In the genomic region with DNA sequence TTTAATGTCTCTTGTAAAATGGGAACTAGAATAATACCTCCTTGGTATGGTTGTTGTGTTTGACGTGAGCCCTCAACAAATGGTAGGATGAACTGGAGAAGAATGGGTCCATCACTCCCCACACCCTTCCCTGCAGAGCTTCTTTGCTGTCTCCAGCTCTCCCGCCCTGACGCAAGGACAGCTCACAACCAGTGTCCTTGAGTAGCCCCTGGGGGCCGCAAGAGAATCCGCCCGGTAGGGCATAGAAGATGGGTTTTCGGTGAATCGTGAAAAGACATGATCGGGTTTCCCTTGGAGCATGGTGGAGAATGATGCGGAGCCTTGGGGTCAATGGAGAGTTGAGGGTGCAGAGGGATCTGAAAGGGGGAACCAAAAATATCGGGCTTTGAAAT, we compare ENCODE assay signal across 23 cellular contexts. TPM values are rescaled to one million over a fixed set of nuclear protein-coding genes. Genes with fewer than 3 reads are reported as not detected.
A peak's percentile ranks its signal among the peaks of the same experiment; 100 is the strongest.
DNase-seq lines count a peak whose midpoint lies in the region; ATAC-seq, FAIRE-seq and TF ChIP-seq lines count a peak whose summit lies in the region.
"Had no signal": no experiment of that assay in that cellular context is flagged by ENCODE, and none has a peak within 500 bp of the region (broad histone marks: within the 10 kb centered on the region; RNA-seq: fewer than 3 reads in every experiment).

No MANE protein-coding gene starts in this region.

- no peaks in the 10 kb centered on the region for H3K9me1 ChIP-seq in endothelial cell of umbilical vein (replicated peaks; ENCODE audit: control insufficient read depth, extremely low read depth, insufficient read depth, low read length)

- no peak for TF ChIP-seq POLR2A in endothelial cell of umbilical vein (IDR thresholded peaks at IDR 0.05; ENCODE audit: low read depth, low read length)

- H3K9me3 ChIP-seq in endothelial cell of umbilical vein (replicated peaks; ENCODE audit: control insufficient read depth, insufficient read depth, low read length) (no peaks in the 10 kb centered on the region), neuronal stem cell (replicated peaks in 1 of 2; ENCODE audit: control insufficient read depth in 2 of 2, insufficient read depth in 1 of 2, low read depth in 1 of 2, low read length in 2 of 2) (peaks cover 2 to 5% of the 10 kb centered on the region in 2 donors)
- H3K9me3 ChIP-seq: Peyer's patch, spleen, transverse colon had no signal

- no peak overlapping the region for H4K91ac ChIP-seq in neuronal stem cell (ENCODE audit: low read depth, low read length, poor library complexity)

- WGBS in neuronal stem cell (ENCODE audit: extremely low coverage in 2 of 2, insufficient read length in 2 of 2, insufficient replicate concordance in 1 of 2), 2 donors = no CpG with 5 or more reads among the region's 11 CpGs

- H4K8ac ChIP-seq in neuronal stem cell (ENCODE audit: low read depth, low read length) = no peak overlapping the region

- no peak for FAIRE-seq in endothelial cell of umbilical vein (lab: Jason Lieb, UNC)
- FAIRE-seq: GM18507 had no signal

- H3K4ac ChIP-seq in neuronal stem cell (ENCODE audit: low read length) = no peak overlapping the region

- H3K18ac ChIP-seq in neuronal stem cell (ENCODE audit: low read length) = no peak overlapping the region

- no peaks in the 10 kb centered on the region for H3K79me2 ChIP-seq in endothelial cell of umbilical vein (ENCODE audit: control insufficient read depth, insufficient read depth, low read length)

- no peak for TF ChIP-seq CTCF in endothelial cell of umbilical vein (IDR thresholded peaks at IDR 0.05; ENCODE audit: extremely low read depth in 1 of 2, insufficient read depth in 1 of 2, low read depth in 1 of 2, low read length in 2 of 2)

- dilution Hi-C loops in endothelial cell of umbilical vein (cut with MboI; ENCODE audit: extremely low pct_ligation_motif_present, low sequenced_read_pairs) = no loop called here

- H3K27ac ChIP-seq in endothelial cell of umbilical vein (ENCODE audit: insufficient read depth, low read depth, low read length) = no peak overlapping the region
- no peak overlapping the region for H3K27ac ChIP-seq in neuronal stem cell (replicated peaks; ENCODE audit: low read length)
- H3K27ac ChIP-seq: 22Rv1, KMS-11, Peyer's patch, spleen, transverse colon had no signal

- peak; percentile 43 for DNase-seq in NCI-H748 (lab: John Stamatoyannopoulos, UW; ENCODE audit: unreplicated experiment)
- no peak for DNase-seq in NCI-H748 treated with DMSO at 0.1 percent for 48 hours (lab: John Stamatoyannopoulos, UW)
- DNase-seq in H7 = peak; percentile 72
- DNase-seq in endothelial cell of umbilical vein (ENCODE audit: low read depth, low spot score) = no peak
- no peak for DNase-seq in neuronal stem cell (ENCODE audit: low spot score)
- DNase-seq in MV-4-11 (lab: John Stamatoyannopoulos, UW) = no peak
- DNase-seq in Right ventricle myocardium superior = no peak
- no peak for DNase-seq in activated CD4-positive, CD25-positive, alpha-beta regulatory T cell treated with anti-CD3 and anti-CD28 coated beads, Interleukin-2, amount 50 U/mL, for 72 hours
- DNase-seq: activated CD4-positive, alpha-beta memory T cell treated with anti-CD3 and anti-CD28 coated beads, Interleukin-2, amount 10 ng/mL, durations not matched to agents 7 days and 5 days; amygdala; CD8-positive, alpha-beta T cell; cerebellar nuclear complex; DND-41; effector memory CD8-positive, alpha-beta T cell; hippocampal formation; left cardiac atrium; spleen had no signal

- H4K20me1 ChIP-seq in endothelial cell of umbilical vein (replicated peaks; ENCODE audit: control insufficient read depth, extremely low read depth, insufficient read depth, low read length) = no peaks in the 10 kb centered on the region

- ATAC-seq in Right ventricle myocardium superior (ENCODE audit: poor library complexity) = no peak
- ATAC-seq: CD8-positive, alpha-beta T cell; effector memory CD8-positive, alpha-beta T cell; left cardiac atrium had no signal

- no peak overlapping the region for H2AFZ ChIP-seq in endothelial cell of umbilical vein (ENCODE audit: low read depth, low read length)
- peak overlapping the region; percentile 90 for H2AFZ ChIP-seq in neuronal stem cell (ENCODE audit: low read length)

- H2BK15ac ChIP-seq in neuronal stem cell (ENCODE audit: low read length) = no peak overlapping the region

- H2BK120ac ChIP-seq in neuronal stem cell (ENCODE audit: low read depth, low read length) = no peak overlapping the region

- H3K4me2 ChIP-seq in endothelial cell of umbilical vein (ENCODE audit: insufficient read depth, low read length) = no peak overlapping the region
- H3K4me2 ChIP-seq in neuronal stem cell (ENCODE audit: insufficient read depth, low read length, poor library complexity, severe bottlenecking) = no peak overlapping the region

- POLR2A ChIA-PET in endothelial cell of umbilical vein (lab: Charles Lee) = no interaction called here

- H3K4me3 ChIP-seq in H7 (ENCODE audit: insufficient read depth, low read depth, low read length) (no peak overlapping the region), endothelial cell of umbilical vein (replicated peaks in 1 of 3; ENCODE audit: insufficient read depth in 1 of 3, low read depth in 1 of 3, low read length in 3 of 3) (no peak overlapping the region), neuronal stem cell (ENCODE audit: low read length in 2 of 2) (no peak overlapping the region)
- H3K4me3 ChIP-seq: Peyer's patch had no signal

- no peaks in the 10 kb centered on the region for H3K79me1 ChIP-seq in neuronal stem cell (ENCODE audit: low read depth, low read length)

- H3K27me3 ChIP-seq in H7 (ENCODE audit: control insufficient read depth, insufficient read depth, low read length) (peaks cover 100% of the 10 kb centered on the region), endothelial cell of umbilical vein (ENCODE audit: control insufficient read depth in 2 of 2, insufficient read depth in 2 of 2, low read length in 2 of 2) (peaks cover 83 to 100% of the 10 kb centered on the region in 2 experiments), neuronal stem cell (ENCODE audit: control insufficient read depth in 3 of 3, insufficient read depth in 3 of 3, low read depth in 1 of 3, low read length in 3 of 3) (peaks cover 57 to 100% (median 94%) of the 10 kb centered on the region in 3 experiments)

- H3K23ac ChIP-seq in neuronal stem cell (ENCODE audit: low read depth, low read length, poor library complexity) = no peak overlapping the region

- no peak overlapping the region for H2BK12ac ChIP-seq in neuronal stem cell (ENCODE audit: low read length)

- H3K4me1 ChIP-seq in endothelial cell of umbilical vein (ENCODE audit: control insufficient read depth, extremely low read depth, insufficient read depth, low read length) = no peaks in the 10 kb centered on the region
- H3K4me1 ChIP-seq in neuronal stem cell (ENCODE audit: control insufficient read depth in 2 of 2, insufficient read depth in 1 of 2, low read depth in 1 of 2, low read length in 2 of 2) = peaks cover 0 to 7% of the 10 kb centered on the region in 2 donors

- no peak overlapping the region for H2AK5ac ChIP-seq in neuronal stem cell (ENCODE audit: low read depth, low read length)

- no TSS peak for BruUV-seq in endothelial cell of umbilical vein (replicated peaks; lab: Mats Ljungman, UMichigan)

- no peak overlapping the region for H2BK5ac ChIP-seq in neuronal stem cell (ENCODE audit: low read length)

- no peak overlapping the region for H3K9ac ChIP-seq in endothelial cell of umbilical vein (replicated peaks; ENCODE audit: extremely low read depth, insufficient read depth, low read length)
- H3K9ac ChIP-seq in neuronal stem cell (ENCODE audit: low read depth, low read length, poor library complexity) = no peak overlapping the region
- H3K9ac ChIP-seq: KMS-11 had no signal

- H3K36me3 ChIP-seq in H7 (replicated peaks; ENCODE audit: control insufficient read depth, insufficient read depth, low read length) (no peaks in the 10 kb centered on the region), endothelial cell of umbilical vein (ENCODE audit: control insufficient read depth in 2 of 2, extremely low read depth in 1 of 2, insufficient read depth in 2 of 2, low read length in 2 of 2) (no peaks in the 10 kb centered on the region), neuronal stem cell (replicated peaks in 1 of 2; ENCODE audit: control insufficient read depth in 2 of 2, insufficient read depth in 2 of 2, low read length in 2 of 2) (no peaks in the 10 kb centered on the region)
- H3K36me3 ChIP-seq: Peyer's patch, spleen, transverse colon had no signal

- CTCF ChIA-PET in endothelial cell of umbilical vein (lab: Charles Lee) = interaction anchor here (1.1 to 1.5 kb wide), 2 partner anchors 286 to 462 kb away, joined by 3 to 5 read pairs; no protein-coding TSS in a partner anchor

- intact Hi-C loops in endothelial cell of umbilical vein (cut with micrococcal nuclease) (loop anchor here (5.0 kb wide), 1 partner anchor 133 kb away; a partner anchor contains a TSS), Right ventricle myocardium superior (cut with DNase I) (no loop called here)

- H3K14ac ChIP-seq in neuronal stem cell (ENCODE audit: low read length) = no peak overlapping the region

TF ChIP-seq in endothelial cell of umbilical vein, 7 proteins besides CTCF, POLR2A, EP300 and RAD21:
- TF ChIP-seq GATA2 (IDR thresholded peaks at IDR 0.05; ENCODE audit: insufficient read depth, insufficient read length, low read depth, low read length) (no peak), JUN (IDR thresholded peaks at IDR 0.05; ENCODE audit: borderline replicate concordance, insufficient read depth, insufficient read length, low read depth) (no peak), EZH2 (IDR thresholded peaks at IDR 0.05; ENCODE audit: borderline replicate concordance, low read depth, low read length, severe bottlenecking) (peak; percentile 19), POLR2AphosphoS5 (IDR thresholded peaks at IDR 0.05; ENCODE audit: insufficient read depth, low read depth, low read length) (no peak)
- TF ChIP-seq, protein P1, sequence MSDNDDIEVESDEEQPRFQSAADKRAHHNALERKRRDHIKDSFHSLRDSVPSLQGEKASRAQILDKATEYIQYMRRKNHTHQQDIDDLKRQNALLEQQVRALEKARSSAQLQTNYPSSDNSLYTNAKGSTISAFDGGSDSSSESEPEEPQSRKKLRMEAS (IDR thresholded peaks at IDR 0.05; ENCODE audit: insufficient read depth, insufficient read length) = no peak
TF ChIP-seq in endothelial cell of umbilical vein: peak in this region for 1.

RNA-seq across cellular contexts. Expression of a gene that starts 6.1 kb away (rescaled TPM):
- 0.04 TPM in 1 of 2 replicates, not detected in the other for total RNA-seq in H7 (2014; rRNA removed; shearing (Covaris generic))
- total RNA-seq in endothelial cell of umbilical vein (0.44 and 4.8 TPM in 2 replicates), Right ventricle myocardium superior (not detected)
- 0.37 and 0.48 TPM in 2 replicates for polyA plus RNA-seq in endothelial cell of umbilical vein
- polyA plus RNA-seq in endothelial cell of umbilical vein (2011; cell fraction: cytosol; rRNA removed) = 0.11 and 0.14 TPM in 2 replicates
- polyA plus RNA-seq in endothelial cell of umbilical vein (2011; cell fraction: nucleus; rRNA removed) = 0.20 and 0.30 TPM in 2 replicates
- 0.17 and 0.27 TPM in 2 replicates for polyA plus RNA-seq in endothelial cell of umbilical vein (2012)
- 0.10 and 0.30 TPM in 2 replicates for polyA minus RNA-seq in endothelial cell of umbilical vein
- 1.2 TPM for polyA minus RNA-seq in endothelial cell of umbilical vein (2011; cell fraction: cytosol; rRNA and poly(A)+ RNA removed)
- polyA minus RNA-seq in endothelial cell of umbilical vein (2011; cell fraction: nucleus; rRNA and poly(A)+ RNA removed) = 0.19 and 0.43 TPM in 2 replicates
- not detected for polyA plus RNA-seq in neuronal stem cell (2013, experiment 1 of 2)
- 0.03 TPM for polyA plus RNA-seq in neuronal stem cell (2013, experiment 2 of 2)
- total RNA-seq: activated CD4-positive, alpha-beta memory T cell treated with anti-CD3 and anti-CD28 coated beads, Interleukin-2, amount 10 ng/mL, durations not matched to agents 7 days and 5 days; activated T-helper 2 cell treated with anti-CD3 and anti-CD28 coated beads, Interferon-gamma antibody, Interleukin-2, Interleukin-4, amounts not matched to agents 10 μg/mL and 5 μg/mL and 100 μg/mL, durations not matched to agents 14 hours and 24 hours and 36 hours; CD8-positive, alpha-beta T cell; left cardiac atrium; Peyer's patch had no signal

Comparison
In these comparisons a context has a peak if more than half of its experiments do, and no peak if none do; other contexts are left out.
1. DNase-seq: peak in NCI-H748 (single experiment) and H7 (single experiment); none in NCI-H748 treated with DMSO at 0.1 percent for 48 hours (single experiment), endothelial cell of umbilical vein (single experiment), neuronal stem cell (single experiment), MV-4-11 (single experiment), Right ventricle myocardium superior (single experiment) and activated CD4-positive, CD25-positive, alpha-beta regulatory T cell treated with anti-CD3 and anti-CD28 coated beads, Interleukin-2, amount 50 U/mL, for 72 hours (single experiment).